1 cellular context compared by ENCODE assay signal in genomic region chr12:125403145-125403789, GRCh38.
TF ChIP-seq lines count a peak whose summit lies in the region.

No MANE protein-coding gene starts in this region.

TF ChIP-seq in endothelial cell of umbilical vein, 7 proteins besides CTCF, POLR2A, EP300 and RAD21 (continued from another document):
- no peak for TF ChIP-seq JUN (IDR thresholded peaks at IDR 0.05; ENCODE audit: borderline replicate concordance, insufficient read depth, insufficient read length, low read depth)
- no peak for TF ChIP-seq MAX (IDR thresholded peaks at IDR 0.05; ENCODE audit: insufficient read depth, insufficient read length)
TF ChIP-seq in endothelial cell of umbilical vein: peak in this region for 0.
